Comparison of ENCODE assay signal across 16 cellular contexts in genomic region chr4:133581971-133582619, GRCh38.
DNase-seq lines count a peak whose midpoint lies in the region; TF ChIP-seq lines count a peak whose summit lies in the region.
"Had no signal": no experiment of that assay in that cellular context is flagged by ENCODE, and none has a peak within 500 bp of the region (broad histone marks: within the 10 kb centered on the region; RNA-seq: fewer than 3 reads in every experiment).

No MANE protein-coding gene starts in this region.

- H3K27me3 ChIP-seq in smooth muscle cell (ENCODE audit: low read depth) = no peaks in the 10 kb centered on the region
- H3K27me3 ChIP-seq: BE2C had no signal

- no peaks in the 10 kb centered on the region for H3K79me2 ChIP-seq in smooth muscle cell (ENCODE audit: low read depth)

- H3K27ac Mint-ChIP-seq in activated naive CD4-positive, alpha-beta T cell treated with anti-CD3 and anti-CD28 coated beads, Interleukin-2, amount 10 ng/mL, durations not matched to agents 7 days and 5 days = no peak overlapping the region
- H3K27ac Mint-ChIP-seq: CD4-positive, alpha-beta T cell had no signal

- H3K9ac ChIP-seq in smooth muscle cell (ENCODE audit: low read depth) = no peak overlapping the region

- peaks cover 9% of the 10 kb centered on the region for H3K4me1 ChIP-seq in smooth muscle cell (ENCODE audit: low read depth)
- H3K4me1 ChIP-seq: HAP-1 had no signal

- peak; percentile 21 for DNase-seq in LNCaP clone FGC (ENCODE audit: low read depth)
- DNase-seq in astrocyte of the cerebellum (ENCODE audit: low read depth) = peak; percentile 86
- DNase-seq in fibroblast of peridontal ligament (ENCODE audit: extremely low read depth) = peak; percentile 82
- DNase-seq in smooth muscle cell (lab: John Stamatoyannopoulos, UW; ENCODE audit: unreplicated experiment) = no peak
- no peak for DNase-seq in coronary artery (ENCODE audit: low spot score)
- DNase-seq in iPS-NIHi7 (ENCODE audit: extremely low spot score) = no peak
- DNase-seq in activated naive CD4-positive, alpha-beta T cell treated with anti-CD3 and anti-CD28 coated beads, Interleukin-2, amount 10 ng/mL, durations not matched to agents 7 days and 5 days = no peak
- DNase-seq: BE2C; CD4-positive, alpha-beta T cell; NCI-H146; NCI-H345; NCI-H526 treated with DMSO at 0.1 percent for 48 hours; NK-92 treated with Interleukin-12 subunit alpha and Interleukin-12 subunit beta, amount 100 ng/mL, for 24 hours; SHP77 treated with DMSO at 0.1 percent for 48 hours had no signal

- H4K20me1 ChIP-seq in smooth muscle cell (ENCODE audit: low read depth) = no peaks in the 10 kb centered on the region

- H3K36me3 Mint-ChIP-seq in activated naive CD4-positive, alpha-beta T cell treated with anti-CD3 and anti-CD28 coated beads, Interleukin-2, amount 10 ng/mL, durations not matched to agents 7 days and 5 days = no peaks in the 10 kb centered on the region

- no peak overlapping the region for H3K4me3 Mint-ChIP-seq in activated naive CD4-positive, alpha-beta T cell treated with anti-CD3 and anti-CD28 coated beads, Interleukin-2, amount 10 ng/mL, durations not matched to agents 7 days and 5 days
- H3K4me3 Mint-ChIP-seq: CD4-positive, alpha-beta T cell had no signal

- CTCF ChIA-PET in activated naive CD4-positive, alpha-beta T cell treated with anti-CD3 and anti-CD28 coated beads, Interleukin-2, amount 10 ng/mL, durations not matched to agents 7 days and 5 days (lab: Charles Lee) = no interaction called here

- no peaks in the 10 kb centered on the region for H3K36me3 ChIP-seq in smooth muscle cell (ENCODE audit: low read depth)
- H3K36me3 ChIP-seq: BE2C, HAP-1 had no signal

- peaks cover 3% of the 10 kb centered on the region for H3K9me3 Mint-ChIP-seq in activated naive CD4-positive, alpha-beta T cell treated with anti-CD3 and anti-CD28 coated beads, Interleukin-2, amount 10 ng/mL, durations not matched to agents 7 days and 5 days

- no peaks in the 10 kb centered on the region for H3K9me3 ChIP-seq in smooth muscle cell (replicated peaks; ENCODE audit: low read depth)
- H3K9me3 ChIP-seq: BE2C, HAP-1 had no signal

- no peaks in the 10 kb centered on the region for H3K4me1 Mint-ChIP-seq in activated naive CD4-positive, alpha-beta T cell treated with anti-CD3 and anti-CD28 coated beads, Interleukin-2, amount 10 ng/mL, durations not matched to agents 7 days and 5 days

- no peak overlapping the region for H3K27ac ChIP-seq in smooth muscle cell (ENCODE audit: low read depth)
- no peak overlapping the region for H3K27ac ChIP-seq in coronary artery
- H3K27ac ChIP-seq: HL-60 had no signal

- in situ Hi-C loops in astrocyte of the cerebellum (cut with HindIII; ENCODE audit: low sequenced_read_pairs) = no loop called here

- no peaks in the 10 kb centered on the region for H3K27me3 Mint-ChIP-seq in activated naive CD4-positive, alpha-beta T cell treated with anti-CD3 and anti-CD28 coated beads, Interleukin-2, amount 10 ng/mL, durations not matched to agents 7 days and 5 days
- H3K27me3 Mint-ChIP-seq: CD4-positive, alpha-beta T cell had no signal

- H3K4me3 ChIP-seq in LNCaP clone FGC (ENCODE audit: low read depth, low read length) (no peak overlapping the region), astrocyte of the cerebellum (ENCODE audit: low read depth, low read length) (no peak overlapping the region), smooth muscle cell (no peak overlapping the region), coronary artery (no peak overlapping the region)
- H3K4me3 ChIP-seq: HAP-1 had no signal

- peak overlapping the region; percentile 3 for H2AFZ ChIP-seq in smooth muscle cell (ENCODE audit: low read depth)

- H3F3A ChIP-seq in smooth muscle cell (ENCODE audit: low read depth) = no peaks in the 10 kb centered on the region

- TF ChIP-seq CTCF in LNCaP clone FGC (IDR thresholded peaks at IDR 0.05; ENCODE audit: control insufficient read depth, extremely low read depth, insufficient read depth) = no peak
- no peak for TF ChIP-seq CTCF in astrocyte of the cerebellum (IDR thresholded peaks at IDR 0.05; ENCODE audit: low read depth, low read length, missing control alignments)
- no peak for TF ChIP-seq CTCF in smooth muscle cell (IDR thresholded peaks at IDR 0.05; ENCODE audit: borderline replicate concordance, insufficient read depth, poor library complexity, severe bottlenecking)
- TF ChIP-seq CTCF in coronary artery (IDR thresholded peaks at IDR 0.05) = no peak

- WGBS in smooth muscle cell (ENCODE audit: low lambda C conversion rate) = 95% methylated on average over 2 of the region's 2 CpGs

- H3K4me2 ChIP-seq in smooth muscle cell = peak overlapping the region; percentile 47

Comparison
In these comparisons a context has a peak if more than half of its experiments do, and no peak if none do; other contexts are left out.
1. DNase-seq: peak in LNCaP clone FGC (single experiment), astrocyte of the cerebellum (single experiment) and fibroblast of peridontal ligament (single experiment); none in smooth muscle cell (single experiment), coronary artery (single experiment), iPS-NIHi7 (single experiment) and activated naive CD4-positive, alpha-beta T cell treated with anti-CD3 and anti-CD28 coated beads, Interleukin-2, amount 10 ng/mL, durations not matched to agents 7 days and 5 days (single experiment).